2 cellular contexts compared by ENCODE assay signal in genomic region chr17:64938925-64939474, GRCh38.
A peak's percentile ranks its signal among the peaks of the same experiment; 100 is the strongest.
TF ChIP-seq lines count a peak whose summit lies in the region.

No MANE protein-coding gene starts in this region.

TF ChIP-seq in K562, 482 proteins besides CTCF, POLR2A, EP300 and RAD21 (continued from another document and continues in another):
- TF ChIP-seq MGA (IDR thresholded peaks at IDR 0.05) (no peak), NCOA2 (IDR thresholded peaks at IDR 0.05; ENCODE audit: partially characterized antibody in 2 of 2) (no peak), ZBED1 (IDR thresholded peaks at IDR 0.05) (no peak), ZNF77 (CRISPR knock-in tag; IDR thresholded peaks at IDR 0.05) (no peak), TARDBP (IDR thresholded peaks at IDR 0.05) (0 out of 2 replicates have a peak, but pooled peaks have one; percentile 40), NBN (IDR thresholded peaks at IDR 0.05; ENCODE audit: low read depth) (no peak), ZNF124 (CRISPR knock-in tag; IDR thresholded peaks at IDR 0.05) (no peak)
- TF ChIP-seq, protein P1, sequence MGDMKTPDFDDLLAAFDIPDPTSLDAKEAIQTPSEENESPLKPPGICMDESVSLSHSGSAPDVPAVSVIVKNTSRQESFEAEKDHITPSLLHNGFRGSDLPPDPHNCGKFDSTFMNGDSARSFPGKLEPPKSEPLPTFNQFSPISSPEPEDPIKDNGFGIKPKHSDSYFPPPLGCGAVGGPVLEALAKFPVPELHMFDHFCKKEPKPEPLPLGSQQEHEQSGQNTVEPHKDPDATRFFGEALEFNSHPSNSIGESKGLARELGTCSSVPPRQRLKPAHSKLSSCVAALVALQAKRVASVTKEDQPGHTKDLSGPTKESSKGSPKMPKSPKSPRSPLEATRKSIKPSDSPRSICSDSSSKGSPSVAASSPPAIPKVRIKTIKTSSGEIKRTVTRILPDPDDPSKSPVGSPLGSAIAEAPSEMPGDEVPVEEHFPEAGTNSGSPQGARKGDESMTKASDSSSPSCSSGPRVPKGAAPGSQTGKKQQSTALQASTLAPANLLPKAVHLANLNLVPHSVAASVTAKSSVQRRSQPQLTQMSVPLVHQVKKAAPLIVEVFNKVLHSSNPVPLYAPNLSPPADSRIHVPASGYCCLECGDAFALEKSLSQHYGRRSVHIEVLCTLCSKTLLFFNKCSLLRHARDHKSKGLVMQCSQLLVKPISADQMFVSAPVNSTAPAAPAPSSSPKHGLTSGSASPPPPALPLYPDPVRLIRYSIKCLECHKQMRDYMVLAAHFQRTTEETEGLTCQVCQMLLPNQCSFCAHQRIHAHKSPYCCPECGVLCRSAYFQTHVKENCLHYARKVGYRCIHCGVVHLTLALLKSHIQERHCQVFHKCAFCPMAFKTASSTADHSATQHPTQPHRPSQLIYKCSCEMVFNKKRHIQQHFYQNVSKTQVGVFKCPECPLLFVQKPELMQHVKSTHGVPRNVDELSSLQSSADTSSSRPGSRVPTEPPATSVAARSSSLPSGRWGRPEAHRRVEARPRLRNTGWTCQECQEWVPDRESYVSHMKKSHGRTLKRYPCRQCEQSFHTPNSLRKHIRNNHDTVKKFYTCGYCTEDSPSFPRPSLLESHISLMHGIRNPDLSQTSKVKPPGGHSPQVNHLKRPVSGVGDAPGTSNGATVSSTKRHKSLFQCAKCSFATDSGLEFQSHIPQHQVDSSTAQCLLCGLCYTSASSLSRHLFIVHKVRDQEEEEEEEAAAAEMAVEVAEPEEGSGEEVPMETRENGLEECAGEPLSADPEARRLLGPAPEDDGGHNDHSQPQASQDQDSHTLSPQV (IDR thresholded peaks at IDR 0.05), result peak; percentile 69; the same call in 1 of the 2 replicates

TF ChIP-seq in HepG2, 621 proteins besides CTCF, POLR2A, EP300 and RAD21 (continued from another document and continues in another):
- TF ChIP-seq ZNF710 (CRISPR knock-in tag; IDR thresholded peaks at IDR 0.05; ENCODE audit: borderline replicate concordance), result 0 out of 2 replicates have a peak, but pooled peaks have one; percentile 43
- TF ChIP-seq ZNF335 (CRISPR knock-in tag; IDR thresholded peaks at IDR 0.05), result no peak
- TF ChIP-seq ZBTB42 (CRISPR knock-in tag; IDR thresholded peaks at IDR 0.05), result no peak
- no peak for TF ChIP-seq STAT5B (CRISPR knock-in tag; IDR thresholded peaks at IDR 0.05)
- no peak for TF ChIP-seq MATR3 (CRISPR knock-in tag; IDR thresholded peaks at IDR 0.05)
- TF ChIP-seq, protein P2, sequence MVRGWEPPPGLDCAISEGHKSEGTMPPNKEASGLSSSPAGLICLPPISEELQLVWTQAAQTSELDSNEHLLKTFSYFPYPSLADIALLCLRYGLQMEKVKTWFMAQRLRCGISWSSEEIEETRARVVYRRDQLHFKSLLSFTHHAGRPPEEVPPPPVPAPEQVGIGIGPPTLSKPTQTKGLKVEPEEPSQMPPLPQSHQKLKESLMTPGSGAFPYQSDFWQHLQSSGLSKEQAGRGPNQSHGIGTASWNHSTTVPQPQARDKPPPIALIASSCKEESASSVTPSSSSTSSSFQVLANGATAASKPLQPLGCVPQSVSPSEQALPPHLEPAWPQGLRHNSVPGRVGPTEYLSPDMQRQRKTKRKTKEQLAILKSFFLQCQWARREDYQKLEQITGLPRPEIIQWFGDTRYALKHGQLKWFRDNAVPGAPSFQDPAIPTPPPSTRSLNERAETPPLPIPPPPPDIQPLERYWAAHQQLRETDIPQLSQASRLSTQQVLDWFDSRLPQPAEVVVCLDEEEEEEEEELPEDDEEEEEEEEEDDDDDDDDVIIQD (CRISPR knock-in tag; IDR thresholded peaks at IDR 0.05; ENCODE audit: low read depth), result no peak
- TF ChIP-seq NCOR1 (IDR thresholded peaks at IDR 0.05; ENCODE audit: borderline replicate concordance, low read length), result no peak
- TF ChIP-seq ZNF33A (CRISPR knock-in tag; IDR thresholded peaks at IDR 0.05; ENCODE audit: borderline replicate concordance), result no peak
- no peak for TF ChIP-seq CENPBD1 (CRISPR knock-in tag; IDR thresholded peaks at IDR 0.05; ENCODE audit: borderline replicate concordance, low read depth)
- no peak for TF ChIP-seq ZNF337 (CRISPR knock-in tag; IDR thresholded peaks at IDR 0.05; ENCODE audit: borderline replicate concordance, low read depth)
- no peak for TF ChIP-seq NFYB (CRISPR knock-in tag; IDR thresholded peaks at IDR 0.05)
- no peak for TF ChIP-seq FOXM1 (CRISPR knock-in tag; IDR thresholded peaks at IDR 0.05)
- TF ChIP-seq POGZ (CRISPR knock-in tag; IDR thresholded peaks at IDR 0.05), result no peak; the same call in 1 of the 2 replicates
- no peak for TF ChIP-seq ETV6 (CRISPR knock-in tag; conservative IDR thresholded peaks at IDR 0.05)
- TF ChIP-seq CEBPG (CRISPR knock-in tag; IDR thresholded peaks at IDR 0.05), result no peak
- TF ChIP-seq, protein P3, sequence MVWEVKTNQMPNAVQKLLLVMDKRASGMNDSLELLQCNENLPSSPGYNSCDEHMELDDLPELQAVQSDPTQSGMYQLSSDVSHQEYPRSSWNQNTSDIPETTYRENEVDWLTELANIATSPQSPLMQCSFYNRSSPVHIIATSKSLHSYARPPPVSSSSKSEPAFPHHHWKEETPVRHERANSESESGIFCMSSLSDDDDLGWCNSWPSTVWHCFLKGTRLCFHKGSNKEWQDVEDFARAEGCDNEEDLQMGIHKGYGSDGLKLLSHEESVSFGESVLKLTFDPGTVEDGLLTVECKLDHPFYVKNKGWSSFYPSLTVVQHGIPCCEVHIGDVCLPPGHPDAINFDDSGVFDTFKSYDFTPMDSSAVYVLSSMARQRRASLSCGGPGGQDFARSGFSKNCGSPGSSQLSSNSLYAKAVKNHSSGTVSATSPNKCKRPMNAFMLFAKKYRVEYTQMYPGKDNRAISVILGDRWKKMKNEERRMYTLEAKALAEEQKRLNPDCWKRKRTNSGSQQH (CRISPR knock-in tag; IDR thresholded peaks at IDR 0.05; ENCODE audit: low read depth), result no peak
- no peak for TF ChIP-seq RBM22 (optimal IDR thresholded peaks at IDR 0.05; ENCODE audit: low read length)
- TF ChIP-seq, protein P4, sequence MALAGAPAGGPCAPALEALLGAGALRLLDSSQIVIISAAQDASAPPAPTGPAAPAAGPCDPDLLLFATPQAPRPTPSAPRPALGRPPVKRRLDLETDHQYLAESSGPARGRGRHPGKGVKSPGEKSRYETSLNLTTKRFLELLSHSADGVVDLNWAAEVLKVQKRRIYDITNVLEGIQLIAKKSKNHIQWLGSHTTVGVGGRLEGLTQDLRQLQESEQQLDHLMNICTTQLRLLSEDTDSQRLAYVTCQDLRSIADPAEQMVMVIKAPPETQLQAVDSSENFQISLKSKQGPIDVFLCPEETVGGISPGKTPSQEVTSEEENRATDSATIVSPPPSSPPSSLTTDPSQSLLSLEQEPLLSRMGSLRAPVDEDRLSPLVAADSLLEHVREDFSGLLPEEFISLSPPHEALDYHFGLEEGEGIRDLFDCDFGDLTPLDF (CRISPR knock-in tag; IDR thresholded peaks at IDR 0.05), result no peak
- no peak for TF ChIP-seq ZNF589 (CRISPR knock-in tag; conservative IDR thresholded peaks at IDR 0.05)
- TF ChIP-seq AKAP8 (CRISPR knock-in tag; IDR thresholded peaks at IDR 0.05), result no peak
- no peak for TF ChIP-seq ZNF547 (CRISPR knock-in tag; IDR thresholded peaks at IDR 0.05)
- TF ChIP-seq ELF3 (CRISPR knock-in tag; IDR thresholded peaks at IDR 0.05), result 0 out of 2 replicates have a peak, but pooled peaks have one; percentile 31
- no peak for TF ChIP-seq SKIL (CRISPR knock-in tag; IDR thresholded peaks at IDR 0.05; ENCODE audit: borderline replicate concordance)
- TF ChIP-seq, protein P5, sequence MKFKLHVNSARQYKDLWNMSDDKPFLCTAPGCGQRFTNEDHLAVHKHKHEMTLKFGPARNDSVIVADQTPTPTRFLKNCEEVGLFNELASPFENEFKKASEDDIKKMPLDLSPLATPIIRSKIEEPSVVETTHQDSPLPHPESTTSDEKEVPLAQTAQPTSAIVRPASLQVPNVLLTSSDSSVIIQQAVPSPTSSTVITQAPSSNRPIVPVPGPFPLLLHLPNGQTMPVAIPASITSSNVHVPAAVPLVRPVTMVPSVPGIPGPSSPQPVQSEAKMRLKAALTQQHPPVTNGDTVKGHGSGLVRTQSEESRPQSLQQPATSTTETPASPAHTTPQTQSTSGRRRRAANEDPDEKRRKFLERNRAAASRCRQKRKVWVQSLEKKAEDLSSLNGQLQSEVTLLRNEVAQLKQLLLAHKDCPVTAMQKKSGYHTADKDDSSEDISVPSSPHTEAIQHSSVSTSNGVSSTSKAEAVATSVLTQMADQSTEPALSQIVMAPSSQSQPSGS (CRISPR knock-in tag; IDR thresholded peaks at IDR 0.05), result 0 out of 2 replicates have a peak, but pooled peaks have one; percentile 21
- TF ChIP-seq SMARCE1 (IDR thresholded peaks at IDR 0.05; ENCODE audit: borderline replicate concordance), result no peak
- no peak for TF ChIP-seq MEIS2 (CRISPR knock-in tag; IDR thresholded peaks at IDR 0.05)
- no peak for TF ChIP-seq MXD4 (CRISPR knock-in tag; IDR thresholded peaks at IDR 0.05)
- TF ChIP-seq, protein P6, sequence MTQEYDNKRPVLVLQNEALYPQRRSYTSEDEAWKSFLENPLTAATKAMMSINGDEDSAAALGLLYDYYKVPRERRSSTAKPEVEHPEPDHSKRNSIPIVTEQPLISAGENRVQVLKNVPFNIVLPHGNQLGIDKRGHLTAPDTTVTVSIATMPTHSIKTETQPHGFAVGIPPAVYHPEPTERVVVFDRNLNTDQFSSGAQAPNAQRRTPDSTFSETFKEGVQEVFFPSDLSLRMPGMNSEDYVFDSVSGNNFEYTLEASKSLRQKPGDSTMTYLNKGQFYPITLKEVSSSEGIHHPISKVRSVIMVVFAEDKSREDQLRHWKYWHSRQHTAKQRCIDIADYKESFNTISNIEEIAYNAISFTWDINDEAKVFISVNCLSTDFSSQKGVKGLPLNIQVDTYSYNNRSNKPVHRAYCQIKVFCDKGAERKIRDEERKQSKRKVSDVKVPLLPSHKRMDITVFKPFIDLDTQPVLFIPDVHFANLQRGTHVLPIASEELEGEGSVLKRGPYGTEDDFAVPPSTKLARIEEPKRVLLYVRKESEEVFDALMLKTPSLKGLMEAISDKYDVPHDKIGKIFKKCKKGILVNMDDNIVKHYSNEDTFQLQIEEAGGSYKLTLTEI (CRISPR knock-in tag; conservative IDR thresholded peaks at IDR 0.05), result no peak
- no peak for TF ChIP-seq CREM (IDR thresholded peaks at IDR 0.05)
- no peak for TF ChIP-seq CREM (CRISPR knock-in tag; IDR thresholded peaks at IDR 0.05)
- TF ChIP-seq PAXIP1 (CRISPR knock-in tag; conservative IDR thresholded peaks at IDR 0.05), result no peak
- TF ChIP-seq, protein P7, sequence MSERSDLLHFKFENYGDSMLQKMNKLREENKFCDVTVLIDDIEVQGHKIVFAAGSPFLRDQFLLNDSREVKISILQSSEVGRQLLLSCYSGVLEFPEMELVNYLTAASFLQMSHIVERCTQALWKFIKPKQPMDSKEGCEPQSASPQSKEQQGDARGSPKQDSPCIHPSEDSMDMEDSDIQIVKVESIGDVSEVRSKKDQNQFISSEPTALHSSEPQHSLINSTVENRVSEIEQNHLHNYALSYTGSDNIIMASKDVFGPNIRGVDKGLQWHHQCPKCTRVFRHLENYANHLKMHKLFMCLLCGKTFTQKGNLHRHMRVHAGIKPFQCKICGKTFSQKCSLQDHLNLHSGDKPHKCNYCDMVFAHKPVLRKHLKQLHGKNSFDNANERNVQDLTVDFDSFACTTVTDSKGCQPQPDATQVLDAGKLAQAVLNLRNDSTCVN (CRISPR knock-in tag; IDR thresholded peaks at IDR 0.05; ENCODE audit: borderline replicate concordance), result no peak
- no peak for TF ChIP-seq GLI4 (CRISPR knock-in tag; IDR thresholded peaks at IDR 0.05; ENCODE audit: borderline replicate concordance)
- peak; percentile 69; the same call in 1 of the 2 replicates for TF ChIP-seq SMAD1 (CRISPR knock-in tag; IDR thresholded peaks at IDR 0.05; ENCODE audit: borderline replicate concordance, low read depth)
